In the genomic region with DNA sequence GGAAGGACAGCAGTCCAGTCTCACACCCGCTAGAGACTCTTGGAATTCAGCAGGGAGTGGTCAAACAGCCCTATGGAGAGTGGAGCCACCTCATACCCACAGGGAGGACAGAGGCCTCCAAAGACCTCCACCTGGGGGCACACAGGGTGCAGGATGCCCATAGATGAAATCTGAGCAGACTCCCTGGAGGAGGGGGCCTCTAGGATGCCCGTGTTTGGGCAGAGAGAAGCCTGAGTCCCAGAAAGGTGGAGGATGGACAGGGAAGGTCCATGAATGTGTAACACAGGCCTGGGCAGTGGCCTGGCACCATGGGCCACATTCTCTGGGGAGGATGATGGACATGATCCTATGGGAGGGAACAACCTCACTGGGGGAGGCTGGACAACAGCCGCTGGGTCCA, we compare ENCODE assay signal across 16 cellular contexts. TPM values are rescaled to one million over a fixed set of nuclear protein-coding genes. Genes with fewer than 3 reads are reported as not detected.
DNase-seq lines count a peak whose midpoint lies in the region; ATAC-seq, FAIRE-seq and TF ChIP-seq lines count a peak whose summit lies in the region.
"Had no signal": no experiment of that assay in that cellular context is flagged by ENCODE, and none has a peak within 500 bp of the region (broad histone marks: within the 10 kb centered on the region; RNA-seq: fewer than 3 reads in every experiment).

No MANE protein-coding gene starts in this region.

- H3K79me1 ChIP-seq in neuronal stem cell (ENCODE audit: low read depth, low read length) = no peaks in the 10 kb centered on the region

- H3K36me3 ChIP-seq in bronchial epithelial cell (ENCODE audit: control insufficient read depth, insufficient read depth, low read length) = no peaks in the 10 kb centered on the region
- no peaks in the 10 kb centered on the region for H3K36me3 ChIP-seq in neuronal stem cell (replicated peaks in 1 of 2; ENCODE audit: control insufficient read depth in 2 of 2, insufficient read depth in 2 of 2, low read length in 2 of 2)
- no peaks in the 10 kb centered on the region for H3K36me3 ChIP-seq in effector memory CD4-positive, alpha-beta T cell (ENCODE audit: control insufficient read depth, insufficient read depth, low read length)

- H3K27ac Mint-ChIP-seq in T-helper 17 cell = peak overlapping the region; percentile 41
- H3K27ac Mint-ChIP-seq: CD4-positive, alpha-beta T cell; H9 had no signal

- no CpG with 5 or more reads among the region's 3 CpGs for WGBS in neuronal stem cell (ENCODE audit: extremely low coverage in 2 of 2, insufficient read length in 2 of 2, insufficient replicate concordance in 1 of 2), 2 donors

- no peak for ATAC-seq in T-helper 17 cell

- H4K91ac ChIP-seq in neuronal stem cell (ENCODE audit: low read depth, low read length, poor library complexity) = no peak overlapping the region

- no peak overlapping the region for H2BK120ac ChIP-seq in neuronal stem cell (ENCODE audit: low read depth, low read length)

- H3K4me2 ChIP-seq in neuronal stem cell (ENCODE audit: insufficient read depth, low read length, poor library complexity, severe bottlenecking) = no peak overlapping the region

- no peak overlapping the region for H3K4me3 Mint-ChIP-seq in T-helper 17 cell
- H3K4me3 Mint-ChIP-seq: CD4-positive, alpha-beta T cell; H9 had no signal

- H3K27me3 ChIP-seq in bronchial epithelial cell (ENCODE audit: control insufficient read depth, insufficient read depth, low read length) (no peaks in the 10 kb centered on the region), neuronal stem cell (ENCODE audit: control insufficient read depth in 3 of 3, insufficient read depth in 3 of 3, low read depth in 1 of 3, low read length in 3 of 3) (peaks cover 0 to 62% (median 0%) of the 10 kb centered on the region in 3 experiments)
- no peaks in the 10 kb centered on the region for H3K27me3 ChIP-seq in effector memory CD4-positive, alpha-beta T cell (replicated peaks; ENCODE audit: control insufficient read depth, insufficient read depth, low read length, poor library complexity, severe bottlenecking)

- FAIRE-seq in bronchial epithelial cell (lab: Jason Lieb, UNC) = peak; percentile 18
- FAIRE-seq: A204.1, D721Med, G401.6, GM12891, H1 had no signal

- peaks cover under 1 to 10% of the 10 kb centered on the region in 2 donors for H3K4me1 ChIP-seq in neuronal stem cell (ENCODE audit: control insufficient read depth in 2 of 2, insufficient read depth in 1 of 2, low read depth in 1 of 2, low read length in 2 of 2)
- H3K4me1 ChIP-seq in effector memory CD4-positive, alpha-beta T cell (ENCODE audit: control insufficient read depth, insufficient read depth, low read length, poor library complexity, severe bottlenecking) = no peaks in the 10 kb centered on the region

- H3K9me3 ChIP-seq in T-helper 17 cell (ENCODE audit: control insufficient read depth, low read length, poor library complexity, severe bottlenecking) = no peaks in the 10 kb centered on the region
- no peaks in the 10 kb centered on the region for H3K9me3 ChIP-seq in neuronal stem cell (replicated peaks in 1 of 2; ENCODE audit: control insufficient read depth in 2 of 2, insufficient read depth in 1 of 2, low read depth in 1 of 2, low read length in 2 of 2)
- H3K9me3 ChIP-seq in effector memory CD4-positive, alpha-beta T cell (ENCODE audit: control insufficient read depth, low read length) = no peaks in the 10 kb centered on the region
- H3K9me3 ChIP-seq: Caco-2 had no signal

- H2BK15ac ChIP-seq in neuronal stem cell (ENCODE audit: low read length) = peak overlapping the region; percentile 63

- no peak overlapping the region for H2AFZ ChIP-seq in neuronal stem cell (ENCODE audit: low read length)

- no peak overlapping the region for H2BK12ac ChIP-seq in neuronal stem cell (ENCODE audit: low read length)

- peak overlapping the region; percentile 77 for H2BK5ac ChIP-seq in neuronal stem cell (ENCODE audit: low read length)

- H3K4me1 Mint-ChIP-seq in T-helper 17 cell = peaks cover 2% of the 10 kb centered on the region

- H3K23ac ChIP-seq in neuronal stem cell (ENCODE audit: low read depth, low read length, poor library complexity) = no peak overlapping the region

- H2AK5ac ChIP-seq in neuronal stem cell (ENCODE audit: low read depth, low read length) = peak overlapping the region; percentile 85

- DNase-seq in T-helper 17 cell (no peak), bronchial epithelial cell (ENCODE audit: low read depth) (no peak), neuronal stem cell (ENCODE audit: low spot score) (no peak), amygdala (lab: John Stamatoyannopoulos, UW) (no peak)
- DNase-seq in stimulated activated CD4-positive, alpha-beta T cell treated with anti-CD3 and anti-CD28 coated beads, Interleukin-12 subunit alpha, Interleukin-12 subunit beta, amount 100 ng/mL, for 4 hours = no peak
- no peak for DNase-seq in effector memory CD4-positive, alpha-beta T cell
- DNase-seq: AML-193; Caco-2; CD4-positive, alpha-beta T cell; H9 had no signal

- H3K9ac ChIP-seq in neuronal stem cell (ENCODE audit: low read depth, low read length, poor library complexity) = no peak overlapping the region

- H3K36me3 Mint-ChIP-seq in T-helper 17 cell (ENCODE audit: low read depth) = peaks cover 2% of the 10 kb centered on the region

- no peak overlapping the region for H3K14ac ChIP-seq in neuronal stem cell (ENCODE audit: low read length)

- no peak overlapping the region for H3K27ac ChIP-seq in neuronal stem cell (replicated peaks; ENCODE audit: low read length)
- H3K27ac ChIP-seq in effector memory CD4-positive, alpha-beta T cell (ENCODE audit: insufficient read depth, low read length, poor library complexity, severe bottlenecking) = no peak overlapping the region
- H3K27ac ChIP-seq: C4-2B had no signal

- H4K8ac ChIP-seq in neuronal stem cell (ENCODE audit: low read depth, low read length) = no peak overlapping the region

- no peaks in the 10 kb centered on the region for H3K27me3 Mint-ChIP-seq in T-helper 17 cell
- H3K27me3 Mint-ChIP-seq: CD4-positive, alpha-beta T cell had no signal

- TF ChIP-seq CTCF in bronchial epithelial cell (IDR thresholded peaks at IDR 0.05; ENCODE audit: insufficient read depth, low read length, severe bottlenecking) = no peak

- no peak overlapping the region for H3K4me3 ChIP-seq in bronchial epithelial cell (ENCODE audit: low read depth, low read length)
- no peak overlapping the region for H3K4me3 ChIP-seq in neuronal stem cell (ENCODE audit: low read length in 2 of 2)
- H3K4me3 ChIP-seq in effector memory CD4-positive, alpha-beta T cell (ENCODE audit: insufficient read depth, low read depth, low read length, poor library complexity, severe bottlenecking) = no peak overlapping the region

- H3K4ac ChIP-seq in neuronal stem cell (ENCODE audit: low read length) = no peak overlapping the region

- H3K18ac ChIP-seq in neuronal stem cell (ENCODE audit: low read length) = peak overlapping the region; percentile 67

RNA-seq across cellular contexts. Expression of gene DUSP7, which starts 21.7 kb away (rescaled TPM):
- total RNA-seq in T-helper 17 cell = 10 to 100 TPM; 15.8 to 18.6 TPM
- total RNA-seq in bronchial epithelial cell = 38.2 and 42.4 TPM in 2 replicates
- 13.5 TPM for polyA plus RNA-seq in neuronal stem cell (2013, experiment 1 of 2)
- polyA plus RNA-seq in neuronal stem cell (2013, experiment 2 of 2) = 13.8 TPM

RNA-seq across cellular contexts. Expression of gene RPL29, which starts 39.0 kb away (rescaled TPM):
- total RNA-seq in T-helper 17 cell (1,000 to 10,000 TPM; 1,359 to 1,493 TPM), bronchial epithelial cell (1,196 and 1,940 TPM in 2 replicates)
- polyA plus RNA-seq in neuronal stem cell (2013, experiment 1 of 2) = 2,500 TPM
- polyA plus RNA-seq in neuronal stem cell (2013, experiment 2 of 2) = 2,467 TPM

RNA-seq across cellular contexts. Expression of gene ACY1, which starts 51.3 kb away (rescaled TPM):
- 1 to 10 TPM; 7.1 to 7.6 TPM for total RNA-seq in T-helper 17 cell
- total RNA-seq in bronchial epithelial cell = 69.2 and 81.3 TPM in 2 replicates
- polyA plus RNA-seq in neuronal stem cell (2013, experiment 1 of 2) = 7.8 TPM
- polyA plus RNA-seq in neuronal stem cell (2013, experiment 2 of 2) = 7.4 TPM

RNA-seq across cellular contexts. Expression of gene ABHD14A, which starts 59.8 kb away (rescaled TPM):
- total RNA-seq in T-helper 17 cell (10 to 100 TPM; 13.9 to 14.6 TPM), bronchial epithelial cell (0.79 and 2.3 TPM in 2 replicates)
- polyA plus RNA-seq in neuronal stem cell (2013, experiment 1 of 2) = 18.1 TPM
- polyA plus RNA-seq in neuronal stem cell (2013, experiment 2 of 2) = 16.4 TPM
